Comparison of ENCODE assay signal across 8 cellular contexts in the genomic region with DNA sequence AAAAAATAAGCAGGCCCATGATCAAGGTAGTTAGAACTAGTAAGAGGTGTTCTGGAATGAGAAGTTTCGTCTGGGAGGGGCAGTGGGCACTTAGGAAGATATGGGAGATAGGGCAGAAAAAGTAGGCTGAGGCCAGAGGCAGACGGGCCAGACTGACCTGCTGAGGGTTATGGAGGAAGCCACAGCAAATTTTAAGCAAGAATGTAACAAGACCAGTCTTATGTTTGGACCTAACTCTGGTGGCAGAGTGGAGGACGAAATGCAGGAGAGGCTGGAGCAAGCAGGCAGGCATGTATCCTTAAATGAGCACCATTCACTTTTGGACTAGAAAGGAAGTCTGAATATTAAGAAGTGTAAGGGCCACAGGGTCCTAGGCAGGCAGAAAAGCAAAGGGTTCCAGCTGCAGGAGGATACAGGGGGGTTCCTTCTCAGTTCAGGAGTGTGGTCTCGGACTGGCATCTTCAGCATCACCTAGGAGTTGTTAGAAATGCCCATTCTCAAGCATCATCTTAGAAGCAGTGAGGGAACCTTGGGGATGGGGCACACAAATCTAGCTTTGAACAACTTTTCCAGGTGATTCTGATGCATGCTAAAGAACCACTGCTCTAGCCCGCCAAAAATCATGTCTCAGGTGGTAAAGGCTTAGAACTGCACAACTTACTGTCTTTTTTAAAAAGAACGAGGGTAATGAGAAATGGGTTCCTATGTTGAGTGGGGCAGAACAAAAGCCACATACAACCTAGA. TPM values are rescaled to one million over a fixed set of nuclear protein-coding genes. Genes with fewer than 3 reads are reported as not detected.
A peak's percentile ranks its signal among the peaks of the same experiment; 100 is the strongest.
DNase-seq lines count a peak whose midpoint lies in the region; ATAC-seq and TF ChIP-seq lines count a peak whose summit lies in the region.

No MANE protein-coding gene starts in this region.

- peaks cover 18% of the 10 kb centered on the region for H3K27me3 Mint-ChIP-seq in T-helper 2 cell treated with Interferon-gamma antibody and Interleukin-4, amounts not matched to agents 5 μg/mL and 100 μg/mL, for 36 hours (ENCODE audit: low read depth)

- no peak overlapping the region for H3K27ac Mint-ChIP-seq in T-helper 2 cell treated with Interferon-gamma antibody and Interleukin-4, amounts not matched to agents 5 μg/mL and 100 μg/mL, for 36 hours

- H3K27me3 ChIP-seq in adrenal gland, result no peaks in the 10 kb centered on the region
- H3K27me3 ChIP-seq in kidney epithelial cell (ENCODE audit: control insufficient read depth, insufficient read depth, low read length), result no peaks in the 10 kb centered on the region

- H3K36me3 ChIP-seq in adrenal gland (replicated peaks in 1 of 2) (no peaks in the 10 kb centered on the region), kidney epithelial cell (ENCODE audit: control insufficient read depth, insufficient read depth, low read length) (no peaks in the 10 kb centered on the region)

- H3K4me3 ChIP-seq in adrenal gland (peak overlapping the region in 1 of 4 donors; percentile 83), kidney epithelial cell (ENCODE audit: low read depth, low read length) (peak overlapping the region; percentile 98)

- peak overlapping the region in 4 of 5 donors; percentile 97 to 100 (median 100) for H3K27ac ChIP-seq in adrenal gland
- peak overlapping the region; percentile 61 for H3K27ac ChIP-seq in temporal lobe (ENCODE audit: low read depth, low read length)

- 72 to 86% (median 79%) methylated on average over 6 of the region's 6 CpGs for WGBS in adrenal gland, 4 donors

- intact Hi-C loops in adrenal gland (cut with DNase I), result no loop called here

- no peak for TF ChIP-seq CTCF in adrenal gland (IDR thresholded peaks at IDR 0.05)
- no peak for TF ChIP-seq CTCF in kidney epithelial cell (IDR thresholded peaks at IDR 0.05; ENCODE audit: insufficient read depth, low read length, poor library complexity, severe bottlenecking)

- no peaks in the 10 kb centered on the region for H3K9me3 Mint-ChIP-seq in T-helper 2 cell treated with Interferon-gamma antibody and Interleukin-4, amounts not matched to agents 5 μg/mL and 100 μg/mL, for 36 hours

- H3K4me1 Mint-ChIP-seq in T-helper 2 cell treated with Interferon-gamma antibody and Interleukin-4, amounts not matched to agents 5 μg/mL and 100 μg/mL, for 36 hours (ENCODE audit: low read depth), result peaks cover 20% of the 10 kb centered on the region

- ATAC-seq in esophagus mucosa (no peak), HG02938 (IDR thresholded peaks at IDR 0.05; ENCODE audit: unreplicated experiment) (no peak)

- H3K4me3 Mint-ChIP-seq in T-helper 2 cell treated with Interferon-gamma antibody and Interleukin-4, amounts not matched to agents 5 μg/mL and 100 μg/mL, for 36 hours, result peak overlapping the region; percentile 27

- no peak for TF ChIP-seq POLR2A in adrenal gland (IDR thresholded peaks at IDR 0.05)

- H3K9me3 ChIP-seq in adrenal gland (replicated peaks in 1 of 3), result no peaks in the 10 kb centered on the region

- DNase-seq in T-helper 2 cell treated with Interferon-gamma antibody and Interleukin-4, amounts not matched to agents 5 μg/mL and 100 μg/mL, for 36 hours (ENCODE audit: low spot score), result no peak
- DNase-seq in T-helper 2 cell (no peak), adrenal gland (no peak), kidney epithelial cell (ENCODE audit: low read depth) (no peak)
- no peak for DNase-seq in stimulated activated CD4-positive, alpha-beta T cell treated with anti-CD3 and anti-CD28 coated beads, Interleukin-4, amount 100 ng/mL, for 24 hours

- peaks cover 7% of the 10 kb centered on the region for H3K36me3 Mint-ChIP-seq in T-helper 2 cell treated with Interferon-gamma antibody and Interleukin-4, amounts not matched to agents 5 μg/mL and 100 μg/mL, for 36 hours (ENCODE audit: low read depth)

- peaks cover 17 to 31% of the 10 kb centered on the region in 2 donors for H3K4me1 ChIP-seq in adrenal gland (replicated peaks in 1 of 2)

RNA-seq across cellular contexts. Expression of gene DSTN, which starts 1.7 kb away (rescaled TPM):
- total RNA-seq in adrenal gland (100 to 1,000 TPM; 256 to 385 (median 280) TPM), kidney epithelial cell (254 and 255 TPM in 2 replicates), temporal lobe (208 TPM), esophagus mucosa (222 TPM)
- 100 to 1,000 TPM; 184 to 552 (median 192) TPM for polyA plus RNA-seq in adrenal gland

RNA-seq across cellular contexts. Expression of gene BFSP1, which starts 37.0 kb away (rescaled TPM):
- total RNA-seq in adrenal gland (10 to 100 TPM in 1 of 8 donors, 1 to 10 TPM in 5, under 1 TPM in 2; 0.39 to 18.5 (median 2.7) TPM), kidney epithelial cell (2.1 and 4.5 TPM in 2 replicates), temporal lobe (0.49 TPM), esophagus mucosa (1.3 TPM)
- polyA plus RNA-seq in adrenal gland, result 1 to 10 TPM; 1.7 to 3.3 (median 1.9) TPM
